15 cellular contexts compared by ENCODE assay signal in genomic region chr2:2325538-2325937, GRCh38. TPM values are rescaled to one million over a fixed set of nuclear protein-coding genes. Genes with fewer than 3 reads are reported as not detected.
DNase-seq lines count a peak whose midpoint lies in the region; ATAC-seq and TF ChIP-seq lines count a peak whose summit lies in the region.
"Had no signal": no experiment of that assay in that cellular context is flagged by ENCODE, and none has a peak within 500 bp of the region (broad histone marks: within the 10 kb centered on the region; RNA-seq: fewer than 3 reads in every experiment).

No MANE protein-coding gene starts in this region.

- no peaks in the 10 kb centered on the region for H3K36me3 ChIP-seq in heart left ventricle

- ATAC-seq in Right ventricle myocardium inferior, result no peak
- ATAC-seq in heart left ventricle, result no peak
- peak; percentile 61 for ATAC-seq in WTC11
- ATAC-seq: activated CD4-positive, CD25-positive, alpha-beta regulatory T cell treated with anti-CD3 and anti-CD28 coated beads, Interleukin-2, amount 50 U/mL, for 24 hours; K562 had no signal

- DNase-seq in Right ventricle myocardium inferior (ENCODE audit: missing footprints) (peak; percentile 48), heart left ventricle (no peak), NCI-H2227 treated with DMSO at 0.1 percent for 48 hours (lab: John Stamatoyannopoulos, UW) (peak; percentile 88), WTC11 (ENCODE audit: low spot score) (no peak), midbrain (lab: John Stamatoyannopoulos, UW) (no peak), globus pallidus (ENCODE audit: low spot score) (no peak), Calu3 (no peak), GM13976 (ENCODE audit: low spot score) (no peak)
- DNase-seq: immature natural killer cell, NCI-H1105 treated with DMSO at 0.1 percent for 48 hours, retina had no signal

- H3K4me1 Mint-ChIP-seq in WTC11 (peaks cover 34% of the 10 kb centered on the region), Calu3 (ENCODE audit: low read depth, unreplicated experiment) (no peaks in the 10 kb centered on the region)
- H3K4me1 Mint-ChIP-seq: immature natural killer cell had no signal

- H3K27ac Mint-ChIP-seq in WTC11 (no peak overlapping the region), Calu3 (ENCODE audit: unreplicated experiment) (no peak overlapping the region)
- H3K27ac Mint-ChIP-seq: immature natural killer cell had no signal

- CTCF ChIA-PET in WTC11 (lab: Charles Lee) (no interaction called here), Calu3 (lab: Charles Lee) (no interaction called here)

- no peaks in the 10 kb centered on the region for H3K9me3 ChIP-seq in heart left ventricle

- TF ChIP-seq POLR2A in heart left ventricle (IDR thresholded peaks at IDR 0.05), result no peak

- 70 to 78% (median 73%) methylated on average over 8 of the region's 8 CpGs for WGBS in heart left ventricle, 4 donors

- TF ChIP-seq CTCF in heart left ventricle (IDR thresholded peaks at IDR 0.05) (no peak), WTC11 (IDR thresholded peaks at IDR 0.05) (no peak), Calu3 (IDR thresholded peaks at IDR 0.05; ENCODE audit: unreplicated experiment) (no peak), GM13976 (IDR thresholded peaks at IDR 0.05; ENCODE audit: borderline replicate concordance, control extremely low read depth, extremely low read depth, insufficient read depth, missing control alignments) (no peak)

- peaks cover 0 to 11% (median 0%) of the 10 kb centered on the region in 9 donors for H3K27me3 ChIP-seq in heart left ventricle

- POLR2A ChIA-PET in WTC11 (lab: Charles Lee), result no interaction called here

- H3K9me3 Mint-ChIP-seq in WTC11, result no peaks in the 10 kb centered on the region
- H3K9me3 Mint-ChIP-seq in Calu3 (ENCODE audit: low read depth, unreplicated experiment), result peaks cover 11% of the 10 kb centered on the region

- intact Hi-C loops in Right ventricle myocardium inferior (cut with DNase I), result no loop called here
- intact Hi-C loops in heart left ventricle (cut with DNase I), result no loop called here
- intact Hi-C loops in Calu3 (cut with micrococcal nuclease; ENCODE audit: unreplicated experiment), result no loop called here

- no TSS peak for BruUV-seq in Calu3 (replicated peaks; lab: Mats Ljungman, UMichigan)

- H3K36me3 Mint-ChIP-seq in WTC11, result no peaks in the 10 kb centered on the region
- H3K36me3 Mint-ChIP-seq in Calu3 (ENCODE audit: insufficient read depth, unreplicated experiment), result no peaks in the 10 kb centered on the region
- H3K36me3 Mint-ChIP-seq: immature natural killer cell had no signal

- in situ Hi-C loops in GM13976 (cut with MboI; ENCODE audit: low sequenced_read_pairs, unreplicated experiment), result no loop called here

- peaks cover 12% of the 10 kb centered on the region for H3K27me3 Mint-ChIP-seq in WTC11 (ENCODE audit: low read depth)
- no peaks in the 10 kb centered on the region for H3K27me3 Mint-ChIP-seq in Calu3 (ENCODE audit: unreplicated experiment)

- H3K4me3 Mint-ChIP-seq in WTC11 (no peak overlapping the region), Calu3 (ENCODE audit: low read depth, unreplicated experiment) (no peak overlapping the region)
- H3K4me3 Mint-ChIP-seq: immature natural killer cell had no signal

- H3K27ac ChIP-seq in heart left ventricle, result no peak overlapping the region

- no peak overlapping the region for H3K4me3 ChIP-seq in heart left ventricle
- H3K4me3 ChIP-seq: K562 had no signal

- no peaks in the 10 kb centered on the region for H3K4me1 ChIP-seq in heart left ventricle

TF ChIP-seq in WTC11, 78 proteins besides CTCF, POLR2A, EP300 and RAD21:
- TF ChIP-seq IRF1 (CRISPR knock-in tag; IDR thresholded peaks at IDR 0.05) (no peak), ESRRA (CRISPR knock-in tag; IDR thresholded peaks at IDR 0.05; ENCODE audit: borderline replicate concordance) (no peak), TEAD1 (CRISPR knock-in tag; IDR thresholded peaks at IDR 0.05) (no peak), FOXP4 (CRISPR knock-in tag; IDR thresholded peaks at IDR 0.05) (no peak), SOX15 (CRISPR knock-in tag; IDR thresholded peaks at IDR 0.05) (no peak), ZSCAN18 (CRISPR knock-in tag; IDR thresholded peaks at IDR 0.05) (no peak), ATF6 (CRISPR knock-in tag; IDR thresholded peaks at IDR 0.05) (no peak), ZNF317 (CRISPR knock-in tag; IDR thresholded peaks at IDR 0.05; ENCODE audit: borderline replicate concordance, low read depth) (no peak), ETV6 (CRISPR knock-in tag; IDR thresholded peaks at IDR 0.05) (no peak), SMAD4 (CRISPR knock-in tag; IDR thresholded peaks at IDR 0.05) (no peak), TP53 (CRISPR knock-in tag; IDR thresholded peaks at IDR 0.05) (no peak)
- TF ChIP-seq, protein P1, sequence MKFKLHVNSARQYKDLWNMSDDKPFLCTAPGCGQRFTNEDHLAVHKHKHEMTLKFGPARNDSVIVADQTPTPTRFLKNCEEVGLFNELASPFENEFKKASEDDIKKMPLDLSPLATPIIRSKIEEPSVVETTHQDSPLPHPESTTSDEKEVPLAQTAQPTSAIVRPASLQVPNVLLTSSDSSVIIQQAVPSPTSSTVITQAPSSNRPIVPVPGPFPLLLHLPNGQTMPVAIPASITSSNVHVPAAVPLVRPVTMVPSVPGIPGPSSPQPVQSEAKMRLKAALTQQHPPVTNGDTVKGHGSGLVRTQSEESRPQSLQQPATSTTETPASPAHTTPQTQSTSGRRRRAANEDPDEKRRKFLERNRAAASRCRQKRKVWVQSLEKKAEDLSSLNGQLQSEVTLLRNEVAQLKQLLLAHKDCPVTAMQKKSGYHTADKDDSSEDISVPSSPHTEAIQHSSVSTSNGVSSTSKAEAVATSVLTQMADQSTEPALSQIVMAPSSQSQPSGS (CRISPR knock-in tag; IDR thresholded peaks at IDR 0.05; ENCODE audit: borderline replicate concordance, low read depth), result no peak
- TF ChIP-seq, protein P2, sequence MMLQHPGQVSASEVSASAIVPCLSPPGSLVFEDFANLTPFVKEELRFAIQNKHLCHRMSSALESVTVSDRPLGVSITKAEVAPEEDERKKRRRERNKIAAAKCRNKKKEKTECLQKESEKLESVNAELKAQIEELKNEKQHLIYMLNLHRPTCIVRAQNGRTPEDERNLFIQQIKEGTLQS (CRISPR knock-in tag; conservative IDR thresholded peaks at IDR 0.05), result no peak

RNA-seq across cellular contexts. Expression of gene MYT1L, which starts 5.5 kb away (rescaled TPM):
- total RNA-seq in Right ventricle myocardium inferior (0.19 TPM), heart left ventricle (under 1 TPM in 2 of 9 donors, not detected in 7; 0.15 to 0.20 TPM), WTC11 (2021) (0.21 to 0.33 TPM (median 0.25 TPM) in 3 replicates), Calu3 (2022) (not detected in 2 replicates)
- polyA plus RNA-seq in heart left ventricle, result not detected
- total RNA-seq: A172; K562; T-helper 1 cell treated with Interleukin-12 subunit alpha and Interleukin-12 subunit beta and Interleukin-4 antibody, amounts not matched to agents 30 ng/mL and 1 ng/mL, for 36 hours had no signal
- polyA plus RNA-seq: immature natural killer cell, K562 had no signal

Comparison
In these comparisons a context has a peak if more than half of its experiments do, and no peak if none do; other contexts are left out.
1. DNase-seq: peak in Right ventricle myocardium inferior (single experiment) and NCI-H2227 treated with DMSO at 0.1 percent for 48 hours (single experiment); none in heart left ventricle (0 of 5), WTC11 (single experiment), midbrain (single experiment), globus pallidus (single experiment), Calu3 (single experiment) and GM13976 (single experiment).